Comparison of ENCODE assay signal across 15 cellular contexts in the genomic region with DNA sequence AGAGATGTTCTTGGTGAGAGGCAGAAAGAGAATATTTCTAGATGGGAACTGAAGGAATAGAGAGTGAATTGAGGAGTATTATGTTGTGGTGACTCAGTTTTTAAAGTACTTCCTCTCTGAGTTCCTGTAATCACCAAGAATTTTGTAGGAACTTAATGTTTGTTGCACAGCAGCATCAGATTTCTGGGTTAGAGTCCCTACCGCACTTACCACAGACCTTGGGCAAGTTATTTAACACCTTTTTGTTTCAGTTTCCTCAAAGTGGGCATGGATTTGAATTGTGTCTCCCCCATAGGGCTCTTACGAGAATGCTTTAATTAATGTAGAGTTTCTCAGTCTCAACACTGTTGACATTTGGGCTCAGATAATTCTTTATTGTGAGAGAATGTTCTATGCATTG. TPM values are rescaled to one million over a fixed set of nuclear protein-coding genes. Genes with fewer than 3 reads are reported as not detected.
DNase-seq lines count a peak whose midpoint lies in the region; ATAC-seq and TF ChIP-seq lines count a peak whose summit lies in the region.
"Had no signal": no experiment of that assay in that cellular context is flagged by ENCODE, and none has a peak within 500 bp of the region (broad histone marks: within the 10 kb centered on the region; RNA-seq: fewer than 3 reads in every experiment).

No MANE protein-coding gene starts in this region.

- no peaks in the 10 kb centered on the region for H3K27me3 ChIP-seq in SJCRH30
- H3K27me3 ChIP-seq in WERI-Rb-1 (ENCODE audit: insufficient read depth, low read depth, severe bottlenecking), result no peaks in the 10 kb centered on the region
- H3K27me3 ChIP-seq: MG63 had no signal

- H3K4me3 ChIP-seq in Jurkat, Clone E6-1 (ENCODE audit: low read length), result no peak overlapping the region
- H3K4me3 ChIP-seq in SJCRH30 (no peak overlapping the region), WERI-Rb-1 (ENCODE audit: low read depth, low read length) (no peak overlapping the region)
- H3K4me3 ChIP-seq: HAP-1, MG63 had no signal

- H3K4me1 ChIP-seq in SJCRH30, result no peaks in the 10 kb centered on the region

- CTCF ChIA-PET in activated CD8-positive, alpha-beta T cell treated with anti-CD3 and anti-CD28 coated beads, Interleukin-2, amount 10 ng/mL, durations not matched to agents 7 days and 5 days (lab: Charles Lee), result no interaction called here

- peaks cover 79% of the 10 kb centered on the region for H3K4me1 Mint-ChIP-seq in activated CD8-positive, alpha-beta T cell treated with anti-CD3 and anti-CD28 coated beads, Interleukin-2, amount 10 ng/mL, durations not matched to agents 7 days and 5 days (ENCODE audit: low read depth)
- H3K4me1 Mint-ChIP-seq in naive thymus-derived CD8-positive, alpha-beta T cell, result peaks cover 36 to 93% (median 83%) of the 10 kb centered on the region in 4 donors

- H3K36me3 Mint-ChIP-seq in activated CD8-positive, alpha-beta T cell treated with anti-CD3 and anti-CD28 coated beads, Interleukin-2, amount 10 ng/mL, durations not matched to agents 7 days and 5 days (ENCODE audit: low read depth), result peaks cover 44% of the 10 kb centered on the region
- H3K36me3 Mint-ChIP-seq in naive thymus-derived CD8-positive, alpha-beta T cell, result peaks cover 0 to 19% (median 3%) of the 10 kb centered on the region in 3 donors

- H3K27ac Mint-ChIP-seq in activated CD8-positive, alpha-beta T cell treated with anti-CD3 and anti-CD28 coated beads, Interleukin-2, amount 10 ng/mL, durations not matched to agents 7 days and 5 days, result peak overlapping the region; percentile 84
- peak overlapping the region; percentile 10 to 84 (median 58) for H3K27ac Mint-ChIP-seq in naive thymus-derived CD8-positive, alpha-beta T cell

- no peak for TF ChIP-seq CTCF in WERI-Rb-1 (IDR thresholded peaks at IDR 0.05; ENCODE audit: low read depth, low read length)

- ATAC-seq in activated CD8-positive, alpha-beta T cell treated with anti-CD3 and anti-CD28 coated beads, Interleukin-2, amount 10 ng/mL, durations not matched to agents 7 days and 5 days, result peak; percentile 81
- peak in 1 of 2 donors; percentile 80 for ATAC-seq in naive thymus-derived CD8-positive, alpha-beta T cell
- ATAC-seq in HG03354 (IDR thresholded peaks at IDR 0.05; ENCODE audit: poor library complexity, severe bottlenecking, unreplicated experiment), result no peak

- DNase-seq in ELR (ENCODE audit: low read depth), result peak; percentile 15
- peak; percentile 56 for DNase-seq in Jurkat, Clone E6-1 (ENCODE audit: low read depth, low spot score)
- DNase-seq in activated CD8-positive, alpha-beta T cell treated with anti-CD3 and anti-CD28 coated beads, Interleukin-2, amount 10 ng/mL, durations not matched to agents 7 days and 5 days, result peak; percentile 74
- DNase-seq in naive thymus-derived CD8-positive, alpha-beta T cell, result peak in 3 of 10 donors; percentile 27 to 35 (median 35)
- no peak for DNase-seq in SJCRH30
- DNase-seq in WERI-Rb-1, result no peak
- no peak for DNase-seq in stimulated activated naive CD4-positive, alpha-beta T cell treated with Interleukin-2 at 50 U/mL for 16 hours (lab: John Stamatoyannopoulos, UW)
- DNase-seq: DMS153, hippocampal formation, MG63 had no signal

- POLR2A ChIA-PET in activated CD8-positive, alpha-beta T cell treated with anti-CD3 and anti-CD28 coated beads, Interleukin-2, amount 10 ng/mL, durations not matched to agents 7 days and 5 days (lab: Charles Lee), result no interaction called here
- POLR2A ChIA-PET in naive thymus-derived CD8-positive, alpha-beta T cell (lab: Charles Lee), result no interaction called here

- H3K9me3 ChIP-seq in SJCRH30 (replicated peaks), result no peaks in the 10 kb centered on the region
- no peaks in the 10 kb centered on the region for H3K9me3 ChIP-seq in WERI-Rb-1 (ENCODE audit: severe bottlenecking)
- H3K9me3 ChIP-seq: HAP-1, MG63 had no signal

- no peaks in the 10 kb centered on the region for H3K27me3 Mint-ChIP-seq in activated CD8-positive, alpha-beta T cell treated with anti-CD3 and anti-CD28 coated beads, Interleukin-2, amount 10 ng/mL, durations not matched to agents 7 days and 5 days (ENCODE audit: low read depth)
- no peaks in the 10 kb centered on the region for H3K27me3 Mint-ChIP-seq in naive thymus-derived CD8-positive, alpha-beta T cell

- no peaks in the 10 kb centered on the region; the same call in 1 of the 2 replicates for H3K36me3 ChIP-seq in SJCRH30
- no peaks in the 10 kb centered on the region; the same call in 1 of the 2 replicates for H3K36me3 ChIP-seq in WERI-Rb-1
- H3K36me3 ChIP-seq: HAP-1, MG63 had no signal

- H3K4me3 Mint-ChIP-seq in activated CD8-positive, alpha-beta T cell treated with anti-CD3 and anti-CD28 coated beads, Interleukin-2, amount 10 ng/mL, durations not matched to agents 7 days and 5 days, result peak overlapping the region; percentile 63
- peak overlapping the region in 7 of 10 donors; percentile 2 to 65 (median 34) for H3K4me3 Mint-ChIP-seq in naive thymus-derived CD8-positive, alpha-beta T cell

- no peaks in the 10 kb centered on the region for H3K9me3 Mint-ChIP-seq in activated CD8-positive, alpha-beta T cell treated with anti-CD3 and anti-CD28 coated beads, Interleukin-2, amount 10 ng/mL, durations not matched to agents 7 days and 5 days (ENCODE audit: insufficient read depth)
- H3K9me3 Mint-ChIP-seq in naive thymus-derived CD8-positive, alpha-beta T cell, result no peaks in the 10 kb centered on the region
- H3K9me3 Mint-ChIP-seq: activated naive CD4-positive, alpha-beta T cell treated with anti-CD3 and anti-CD28 coated beads, Interleukin-2, amount 50 U/mL, for 72 hours had no signal

- H3K27ac ChIP-seq in SJCRH30, result no peak overlapping the region
- H3K27ac ChIP-seq in WERI-Rb-1, result no peak overlapping the region

RNA-seq across cellular contexts. Expression of gene SCAANT1, which starts 22.3 kb away (rescaled TPM):
- polyA plus RNA-seq in Jurkat, Clone E6-1 (2012; ENCODE audit: insufficient read depth, insufficient read length), result not detected
- not detected for total RNA-seq in activated CD8-positive, alpha-beta T cell treated with anti-CD3 and anti-CD28 coated beads, Interleukin-2, amount 10 ng/mL, durations not matched to agents 7 days and 5 days
- total RNA-seq in naive thymus-derived CD8-positive, alpha-beta T cell, result 1 to 10 TPM in 1 of 2 experiments, not detected in 1; 2.9 TPM
- polyA plus RNA-seq in naive thymus-derived CD8-positive, alpha-beta T cell, result not detected
- total RNA-seq in SJCRH30 (2014; rRNA removed; shearing (Covaris generic)), result not detected in 2 replicates
- total RNA-seq: activated naive CD4-positive, alpha-beta T cell treated with anti-CD3 and anti-CD28 coated beads, Interleukin-2, amount 50 U/mL, for 72 hours; mononuclear cell; NCI-H460 had no signal

Comparison
In these comparisons a context has a peak if more than half of its experiments do, and no peak if none do; other contexts are left out.
1. DNase-seq: peak in ELR (single experiment), Jurkat, Clone E6-1 (single experiment) and activated CD8-positive, alpha-beta T cell treated with anti-CD3 and anti-CD28 coated beads, Interleukin-2, amount 10 ng/mL, durations not matched to agents 7 days and 5 days (single experiment); none in SJCRH30 (0 of 2), WERI-Rb-1 (single experiment) and stimulated activated naive CD4-positive, alpha-beta T cell treated with Interleukin-2 at 50 U/mL for 16 hours (single experiment).